Comparison of ENCODE assay signal across 2 cellular contexts in genomic region chr6:99543968-99544367, GRCh38.
TF ChIP-seq lines count a peak whose summit lies in the region.

No MANE protein-coding gene starts in this region.

TF ChIP-seq in HepG2, 621 proteins besides CTCF, POLR2A, EP300 and RAD21:
- no peak for TF ChIP-seq SMAD1 (CRISPR knock-in tag; IDR thresholded peaks at IDR 0.05; ENCODE audit: borderline replicate concordance, low read depth)
- peak in 1 of 2 experiments; percentile 55; a peak in 2 of 4 replicates for TF ChIP-seq MAFK (conservative IDR thresholded peaks at IDR 0.05 in 1 of 2, IDR thresholded peaks at IDR 0.05 in 1 of 2; ENCODE audit: low read length in 2 of 2)
- no peak for TF ChIP-seq ZNF24 (IDR thresholded peaks at IDR 0.05)
- TF ChIP-seq MAFF (IDR thresholded peaks at IDR 0.05; ENCODE audit: low read depth, low read length): peak; percentile 60; the same call in 1 of the 2 replicates
- TF ChIP-seq IKZF4 (CRISPR knock-in tag; IDR thresholded peaks at IDR 0.05; ENCODE audit: borderline replicate concordance, low read depth, not compliant biosample characterization): no peak

TF ChIP-seq in K562, 482 proteins besides CTCF, POLR2A, EP300 and RAD21:
- no peak for TF ChIP-seq ILK (tag; IDR thresholded peaks at IDR 0.05; ENCODE audit: borderline replicate concordance, low read depth)
- TF ChIP-seq MAFG (tag; conservative IDR thresholded peaks at IDR 0.05): peak; percentile 59
- TF ChIP-seq ZNF316 (IDR thresholded peaks at IDR 0.05): peak; percentile 88
- peak; percentile 72 for TF ChIP-seq C11orf30 (IDR thresholded peaks at IDR 0.05; ENCODE audit: low read depth)
- TF ChIP-seq GATA2 (CRISPR knock-in tag; IDR thresholded peaks at IDR 0.05): peak; percentile 61; the same call in 1 of the 2 replicates
- TF ChIP-seq, protein P1, sequence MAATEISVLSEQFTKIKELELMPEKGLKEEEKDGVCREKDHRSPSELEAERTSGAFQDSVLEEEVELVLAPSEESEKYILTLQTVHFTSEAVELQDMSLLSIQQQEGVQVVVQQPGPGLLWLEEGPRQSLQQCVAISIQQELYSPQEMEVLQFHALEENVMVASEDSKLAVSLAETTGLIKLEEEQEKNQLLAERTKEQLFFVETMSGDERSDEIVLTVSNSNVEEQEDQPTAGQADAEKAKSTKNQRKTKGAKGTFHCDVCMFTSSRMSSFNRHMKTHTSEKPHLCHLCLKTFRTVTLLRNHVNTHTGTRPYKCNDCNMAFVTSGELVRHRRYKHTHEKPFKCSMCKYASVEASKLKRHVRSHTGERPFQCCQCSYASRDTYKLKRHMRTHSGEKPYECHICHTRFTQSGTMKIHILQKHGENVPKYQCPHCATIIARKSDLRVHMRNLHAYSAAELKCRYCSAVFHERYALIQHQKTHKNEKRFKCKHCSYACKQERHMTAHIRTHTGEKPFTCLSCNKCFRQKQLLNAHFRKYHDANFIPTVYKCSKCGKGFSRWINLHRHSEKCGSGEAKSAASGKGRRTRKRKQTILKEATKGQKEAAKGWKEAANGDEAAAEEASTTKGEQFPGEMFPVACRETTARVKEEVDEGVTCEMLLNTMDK (IDR thresholded peaks at IDR 0.05; ENCODE audit: borderline replicate concordance, insufficient read depth, low read depth, low read length, poor library complexity, severe bottlenecking): no peak
- TF ChIP-seq NFE2 (IDR thresholded peaks at IDR 0.05; ENCODE audit: low read depth): no peak
